In the genomic region with DNA sequence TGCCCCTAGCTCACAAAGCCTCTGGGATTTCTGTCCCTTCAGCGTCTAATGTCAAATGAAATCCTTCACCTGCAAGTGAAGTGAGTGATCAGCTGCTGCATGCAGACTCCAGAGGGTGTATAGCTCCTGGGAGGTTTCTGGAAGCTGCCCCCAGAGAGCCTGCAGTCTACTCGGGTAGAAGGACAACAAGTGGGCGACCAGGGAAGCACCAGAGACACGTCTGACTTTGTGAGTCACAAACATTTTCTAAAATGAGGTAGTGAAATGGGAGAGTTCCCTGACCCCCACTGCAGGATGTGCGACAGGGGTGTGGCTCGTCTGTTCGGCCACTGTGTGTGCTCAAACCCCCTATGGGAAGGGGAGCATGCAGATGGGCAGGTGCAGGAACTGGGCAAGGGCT, we compare ENCODE assay signal across 21 cellular contexts.
"Had no signal": no experiment of that assay in that cellular context is flagged by ENCODE, and none has a peak within 500 bp of the region (broad histone marks: within the 10 kb centered on the region; RNA-seq: fewer than 3 reads in every experiment).

No MANE protein-coding gene starts in this region.

- H3K27ac Mint-ChIP-seq: activated CD8-positive, alpha-beta T cell treated with anti-CD3 and anti-CD28 coated beads, Interleukin-2, amount 10 ng/mL, durations not matched to agents 7 days and 5 days; activated naive CD4-positive, alpha-beta T cell treated with anti-CD3 and anti-CD28 coated beads, Interleukin-2, amount 50 U/mL, for 24 hours; activated T-helper 1 cell treated with anti-CD3 and anti-CD28 coated beads, Interleukin-12 subunit alpha, Interleukin-12 subunit beta, Interleukin-2, Interleukin-4 antibody, amounts not matched to agents 30 ng/mL and 10 ng/mL and 1 ng/mL, durations not matched to agents 14 hours and 24 hours and 36 hours; endodermal cell; T-cell; T-helper 2 cell treated with Interferon-gamma antibody and Interleukin-4, amounts not matched to agents 5 μg/mL and 100 μg/mL, for 36 hours had no signal

- H3K27ac ChIP-seq: esophagus squamous epithelium, gastrocnemius medialis, upper lobe of right lung, VCaP had no signal

- H3K4me1 ChIP-seq: upper lobe of right lung had no signal

- H3K4me1 Mint-ChIP-seq: activated naive CD4-positive, alpha-beta T cell treated with anti-CD3 and anti-CD28 coated beads, Interleukin-2, amount 50 U/mL, for 24 hours; T-cell had no signal

- H3K4me2 ChIP-seq: smooth muscle cell had no signal

- H3K36me3 ChIP-seq: esophagus squamous epithelium, gastrocnemius medialis, upper lobe of right lung had no signal

- H3K27me3 ChIP-seq: gastrocnemius medialis, upper lobe of right lung had no signal

- H3K4me3 ChIP-seq: esophagus squamous epithelium, gastrocnemius medialis, smooth muscle cell, upper lobe of right lung had no signal

- H3K9me3 Mint-ChIP-seq: activated naive CD4-positive, alpha-beta T cell treated with anti-CD3 and anti-CD28 coated beads, Interleukin-2, amount 50 U/mL, for 24 hours; activated T-helper 1 cell treated with anti-CD3 and anti-CD28 coated beads, Interleukin-12 subunit alpha, Interleukin-12 subunit beta, Interleukin-2, Interleukin-4 antibody, amounts not matched to agents 30 ng/mL and 10 ng/mL and 1 ng/mL, durations not matched to agents 14 hours and 24 hours and 36 hours; T-cell; T-helper 2 cell treated with Interferon-gamma antibody and Interleukin-4, amounts not matched to agents 5 μg/mL and 100 μg/mL, for 36 hours had no signal

- H3K9me3 ChIP-seq: gastrocnemius medialis, upper lobe of right lung had no signal

- ATAC-seq: activated CD8-positive, alpha-beta T cell treated with anti-CD3 and anti-CD28 coated beads, Interleukin-2, amount 10 ng/mL, durations not matched to agents 7 days and 5 days; gastrocnemius medialis; left cardiac atrium; sciatic nerve; T-cell; upper lobe of right lung had no signal

- H3K36me3 Mint-ChIP-seq: activated naive CD4-positive, alpha-beta T cell treated with anti-CD3 and anti-CD28 coated beads, Interleukin-2, amount 50 U/mL, for 24 hours; brain; T-cell had no signal

- H3K4me3 Mint-ChIP-seq: activated CD8-positive, alpha-beta T cell treated with anti-CD3 and anti-CD28 coated beads, Interleukin-2, amount 10 ng/mL, durations not matched to agents 7 days and 5 days; activated naive CD4-positive, alpha-beta T cell treated with anti-CD3 and anti-CD28 coated beads, Interleukin-2, amount 50 U/mL, for 24 hours; activated T-helper 1 cell treated with anti-CD3 and anti-CD28 coated beads, Interleukin-12 subunit alpha, Interleukin-12 subunit beta, Interleukin-2, Interleukin-4 antibody, amounts not matched to agents 30 ng/mL and 10 ng/mL and 1 ng/mL, durations not matched to agents 14 hours and 24 hours and 36 hours; endodermal cell; T-cell; T-helper 2 cell treated with Interferon-gamma antibody and Interleukin-4, amounts not matched to agents 5 μg/mL and 100 μg/mL, for 36 hours had no signal

- DNase-seq: activated CD4-positive, alpha-beta T cell treated with anti-CD3 and anti-CD28 coated beads for 1 hour; activated CD4-positive, alpha-beta T cell treated with anti-CD3 and anti-CD28 coated beads, Interleukin-2, amount 50 U/mL, for 1 hour; activated CD8-positive, alpha-beta T cell treated with anti-CD3 and anti-CD28 coated beads, Interleukin-2, amount 10 ng/mL, durations not matched to agents 7 days and 5 days; activated gamma-delta T cell treated with Interleukin-2 at 50 U/mL for 16 hours; aorta; endodermal cell; esophagus squamous epithelium; gastrocnemius medialis; hypothalamus; left cardiac atrium; stimulated activated CD4-positive, alpha-beta T cell treated with anti-CD3 and anti-CD28 coated beads, Interleukin-15, amount 100 ng/mL, for 24 hours; stimulated activated naive CD4-positive, alpha-beta T cell; T-cell; upper lobe of right lung had no signal
